1 cellular context compared by ENCODE assay signal in genomic region chr17:75130059-75130631, GRCh38.
TF ChIP-seq lines count a peak whose summit lies in the region.

No MANE protein-coding gene starts in this region.

TF ChIP-seq in WTC11, 78 proteins besides CTCF, POLR2A, EP300 and RAD21 (continued from another document):
- TF ChIP-seq ARID4B (CRISPR knock-in tag; IDR thresholded peaks at IDR 0.05; ENCODE audit: borderline replicate concordance), result no peak
- TF ChIP-seq CBFB (CRISPR knock-in tag; IDR thresholded peaks at IDR 0.05; ENCODE audit: low read depth), result no peak
- no peak for TF ChIP-seq GTF2I (CRISPR knock-in tag; conservative IDR thresholded peaks at IDR 0.05)
- TF ChIP-seq ZNF281 (CRISPR knock-in tag; IDR thresholded peaks at IDR 0.05), result no peak
